ENCODE assay signal across 1 cellular context in the genomic region with DNA sequence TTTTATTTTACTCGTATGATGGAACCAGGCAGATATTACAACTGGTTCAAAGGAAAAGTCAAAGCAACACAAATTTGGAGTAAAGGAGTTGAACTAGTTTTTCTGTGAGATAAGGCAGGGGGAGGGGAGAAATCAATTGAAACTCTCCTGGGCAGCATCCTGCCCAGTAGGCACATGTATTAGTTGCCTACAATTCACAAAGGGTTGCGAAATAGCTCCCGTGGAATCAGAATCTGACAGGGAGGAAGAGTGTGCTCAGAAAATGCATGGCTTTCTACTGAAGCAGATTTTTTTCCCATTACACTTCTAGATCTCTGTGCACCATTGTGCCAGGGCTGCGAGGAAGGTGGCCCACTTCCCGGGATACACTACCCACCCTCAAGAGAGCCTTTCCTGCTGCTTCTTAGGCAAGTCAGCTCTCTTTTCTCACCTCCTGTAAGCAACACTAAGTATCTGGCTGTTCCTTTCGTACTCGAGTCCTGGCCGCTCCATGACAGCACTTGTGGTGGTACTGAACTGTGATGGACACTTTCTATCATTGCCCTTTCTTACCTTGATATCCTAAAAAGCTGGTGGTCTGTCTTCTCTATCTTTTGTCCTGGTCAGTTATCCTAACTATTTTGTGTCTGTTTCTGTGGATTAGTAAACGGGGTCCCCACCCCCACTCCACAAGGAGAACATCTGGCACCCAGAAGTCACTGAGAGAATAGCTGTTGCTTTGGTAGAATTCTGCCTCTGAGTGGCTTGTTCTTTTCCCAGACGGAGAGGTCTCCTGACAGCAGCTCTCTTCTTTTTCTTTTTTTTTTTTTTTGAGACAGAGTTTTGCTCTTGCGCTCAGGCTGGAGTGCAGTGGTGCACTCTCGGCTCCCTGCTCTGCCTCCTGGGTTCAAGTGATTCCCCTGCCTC.
TF ChIP-seq lines count a peak whose summit lies in the region.

No MANE protein-coding gene starts in this region.

TF ChIP-seq in HepG2, 621 proteins besides CTCF, POLR2A, EP300 and RAD21 (continued from another document):
- TF ChIP-seq USF2 (IDR thresholded peaks at IDR 0.05; ENCODE audit: low read depth, low read length) (no peak), USF2 (CRISPR knock-in tag; IDR thresholded peaks at IDR 0.05; ENCODE audit: borderline replicate concordance) (no peak), HMG20A (CRISPR knock-in tag; IDR thresholded peaks at IDR 0.05; ENCODE audit: borderline replicate concordance) (peak; percentile 5; the same call in 1 of the 2 replicates), ZNF275 (CRISPR knock-in tag; IDR thresholded peaks at IDR 0.05; ENCODE audit: borderline replicate concordance) (no peak), ZSCAN29 (CRISPR knock-in tag; conservative IDR thresholded peaks at IDR 0.05) (no peak), ZNF382 (CRISPR knock-in tag; IDR thresholded peaks at IDR 0.05; ENCODE audit: borderline replicate concordance) (no peak), HIC2 (CRISPR knock-in tag; IDR thresholded peaks at IDR 0.05; ENCODE audit: low read depth) (peak; percentile 29; the same call in 1 of the 2 replicates), NR3C1 (CRISPR knock-in tag; IDR thresholded peaks at IDR 0.05) (no peak), POLR2AphosphoS2 (IDR thresholded peaks at IDR 0.05; ENCODE audit: low read depth, low read length) (no peak), HDAC1 (CRISPR knock-in tag; IDR thresholded peaks at IDR 0.05) (0 out of 2 replicates have a peak, but pooled peaks have one; percentile 30), FOXJ3 (CRISPR knock-in tag; IDR thresholded peaks at IDR 0.05; ENCODE audit: borderline replicate concordance) (0 out of 2 replicates have a peak, but pooled peaks have one; percentile 1), ISL2 (CRISPR knock-in tag; IDR thresholded peaks at IDR 0.05) (peak; percentile 2; the same call in 1 of the 2 replicates), ZBTB2 (CRISPR knock-in tag; IDR thresholded peaks at IDR 0.05; ENCODE audit: low read depth) (no peak), CCDC6 (CRISPR knock-in tag; IDR thresholded peaks at IDR 0.05) (peak; percentile 39; the same call in 1 of the 2 replicates), SAP130 (CRISPR knock-in tag; IDR thresholded peaks at IDR 0.05; ENCODE audit: low read depth) (peak; percentile 39), THAP7 (CRISPR knock-in tag; IDR thresholded peaks at IDR 0.05) (no peak), ZFP1 (CRISPR knock-in tag; IDR thresholded peaks at IDR 0.05) (no peak), PRMT3 (CRISPR knock-in tag; IDR thresholded peaks at IDR 0.05; ENCODE audit: borderline replicate concordance, low read depth) (no peak), SOX13 (IDR thresholded peaks at IDR 0.05) (no peak), SOX13 (CRISPR knock-in tag; conservative IDR thresholded peaks at IDR 0.05 in 1 of 2, IDR thresholded peaks at IDR 0.05 in 1 of 2) (peak in 1 of 2 experiments; percentile 31; a peak in 1 of 4 replicates), SOX6 (IDR thresholded peaks at IDR 0.05) (no peak), SOX6 (CRISPR knock-in tag; IDR thresholded peaks at IDR 0.05) (peak; percentile 51; the same call in 1 of the 2 replicates)
- TF ChIP-seq, protein P1, sequence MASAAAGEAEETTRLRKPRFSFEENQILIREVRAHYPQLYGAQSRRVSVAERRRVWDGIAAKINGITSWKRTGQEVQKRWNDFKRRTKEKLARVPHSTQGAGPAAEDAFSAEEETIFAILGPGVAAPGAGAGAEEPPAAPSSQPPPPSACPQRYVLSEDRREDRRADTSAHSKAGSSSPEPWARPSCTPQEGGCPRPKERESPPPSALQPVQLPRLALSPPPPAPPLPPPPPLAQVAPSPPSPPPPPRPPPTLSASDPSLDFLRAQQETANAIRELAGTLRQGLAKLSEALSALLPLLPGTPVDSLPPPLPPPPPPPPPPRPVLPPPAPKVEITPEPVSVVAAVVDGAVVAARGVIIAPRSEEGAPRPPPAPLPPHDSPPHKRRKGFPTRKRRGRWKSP (CRISPR knock-in tag; IDR thresholded peaks at IDR 0.05) = 0 out of 2 replicates have a peak, but pooled peaks have one; percentile 39
- TF ChIP-seq, protein P2, sequence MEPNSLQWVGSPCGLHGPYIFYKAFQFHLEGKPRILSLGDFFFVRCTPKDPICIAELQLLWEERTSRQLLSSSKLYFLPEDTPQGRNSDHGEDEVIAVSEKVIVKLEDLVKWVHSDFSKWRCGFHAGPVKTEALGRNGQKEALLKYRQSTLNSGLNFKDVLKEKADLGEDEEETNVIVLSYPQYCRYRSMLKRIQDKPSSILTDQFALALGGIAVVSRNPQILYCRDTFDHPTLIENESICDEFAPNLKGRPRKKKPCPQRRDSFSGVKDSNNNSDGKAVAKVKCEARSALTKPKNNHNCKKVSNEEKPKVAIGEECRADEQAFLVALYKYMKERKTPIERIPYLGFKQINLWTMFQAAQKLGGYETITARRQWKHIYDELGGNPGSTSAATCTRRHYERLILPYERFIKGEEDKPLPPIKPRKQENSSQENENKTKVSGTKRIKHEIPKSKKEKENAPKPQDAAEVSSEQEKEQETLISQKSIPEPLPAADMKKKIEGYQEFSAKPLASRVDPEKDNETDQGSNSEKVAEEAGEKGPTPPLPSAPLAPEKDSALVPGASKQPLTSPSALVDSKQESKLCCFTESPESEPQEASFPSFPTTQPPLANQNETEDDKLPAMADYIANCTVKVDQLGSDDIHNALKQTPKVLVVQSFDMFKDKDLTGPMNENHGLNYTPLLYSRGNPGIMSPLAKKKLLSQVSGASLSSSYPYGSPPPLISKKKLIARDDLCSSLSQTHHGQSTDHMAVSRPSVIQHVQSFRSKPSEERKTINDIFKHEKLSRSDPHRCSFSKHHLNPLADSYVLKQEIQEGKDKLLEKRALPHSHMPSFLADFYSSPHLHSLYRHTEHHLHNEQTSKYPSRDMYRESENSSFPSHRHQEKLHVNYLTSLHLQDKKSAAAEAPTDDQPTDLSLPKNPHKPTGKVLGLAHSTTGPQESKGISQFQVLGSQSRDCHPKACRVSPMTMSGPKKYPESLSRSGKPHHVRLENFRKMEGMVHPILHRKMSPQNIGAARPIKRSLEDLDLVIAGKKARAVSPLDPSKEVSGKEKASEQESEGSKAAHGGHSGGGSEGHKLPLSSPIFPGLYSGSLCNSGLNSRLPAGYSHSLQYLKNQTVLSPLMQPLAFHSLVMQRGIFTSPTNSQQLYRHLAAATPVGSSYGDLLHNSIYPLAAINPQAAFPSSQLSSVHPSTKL (CRISPR knock-in tag; IDR thresholded peaks at IDR 0.05) = 0 out of 2 replicates have a peak, but pooled peaks have one; percentile 4
